15 cellular contexts compared by ENCODE assay signal in the genomic region with DNA sequence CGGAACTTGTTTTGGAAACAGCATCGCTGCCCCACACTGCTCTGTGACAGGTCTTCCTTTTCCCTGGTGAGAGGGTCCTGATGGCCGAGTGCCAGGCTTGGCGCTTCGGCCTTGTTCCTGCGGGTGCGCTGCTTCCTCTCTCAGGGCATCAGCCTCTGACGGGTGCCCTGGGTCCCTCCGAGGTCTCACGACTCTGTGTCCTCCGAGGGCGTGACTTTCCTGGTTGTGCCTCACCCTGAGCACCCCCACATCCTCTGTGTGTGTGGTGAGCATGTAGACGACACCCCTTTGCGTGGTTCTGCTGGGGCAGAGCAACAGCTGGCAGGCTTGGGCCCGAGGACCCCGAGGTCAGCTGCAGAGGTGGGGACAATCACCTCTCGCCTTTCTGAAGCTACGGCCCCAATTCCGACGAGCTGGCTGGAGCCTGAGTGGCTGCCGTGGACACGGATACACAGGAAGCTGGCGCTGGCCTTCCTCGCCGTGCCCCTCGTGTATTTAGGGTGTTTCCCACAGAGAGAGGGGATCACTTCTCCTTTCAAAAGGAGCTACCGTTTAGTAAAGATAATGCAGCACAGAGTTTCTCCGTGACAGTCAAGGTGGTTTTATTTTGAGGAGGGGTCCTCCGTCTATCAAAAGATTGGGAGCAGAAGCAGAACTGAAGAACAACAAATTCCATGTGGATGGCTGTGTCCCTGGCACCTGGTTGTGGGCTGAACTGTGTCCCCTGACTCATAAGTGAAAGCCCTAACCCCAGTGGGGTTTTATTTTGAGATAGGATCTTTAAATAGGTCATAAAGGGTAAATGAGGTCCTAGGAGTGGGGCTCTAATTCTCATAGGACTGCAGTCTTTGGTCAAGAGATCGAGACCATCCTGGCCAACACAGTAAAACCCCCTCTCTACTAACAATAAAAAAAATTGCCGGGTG.
"Had no signal": no experiment of that assay in that cellular context is flagged by ENCODE, and none has a peak within 500 bp of the region (broad histone marks: within the 10 kb centered on the region; RNA-seq: fewer than 3 reads in every experiment).

No MANE protein-coding gene starts in this region.

- H3K9me3 Mint-ChIP-seq: activated CD4-positive, alpha-beta memory T cell treated with anti-CD3 and anti-CD28 coated beads, Interleukin-2, amount 10 ng/mL, durations not matched to agents 7 days and 5 days; activated naive CD4-positive, alpha-beta T cell treated with anti-CD3 and anti-CD28 coated beads, Interleukin-2, amount 50 U/mL, for 72 hours; neural crest cell had no signal

- ATAC-seq: activated CD4-positive, alpha-beta T cell treated with anti-CD3 and anti-CD28 coated beads for 36 hours; activated naive CD4-positive, alpha-beta T cell treated with anti-CD3 and anti-CD28 coated beads, Interleukin-2, amount 50 U/mL, for 72 hours; esophagus mucosa; left colon had no signal

- H3K9me3 ChIP-seq: prostate gland, right lobe of liver had no signal

- H3K36me3 Mint-ChIP-seq: activated naive CD4-positive, alpha-beta T cell treated with anti-CD3 and anti-CD28 coated beads, Interleukin-2, amount 50 U/mL, for 72 hours had no signal

- H3K4me1 ChIP-seq: prostate gland, right lobe of liver had no signal

- H3K36me3 ChIP-seq: prostate gland, right lobe of liver had no signal

- H3K4me1 Mint-ChIP-seq: activated CD4-positive, alpha-beta T cell treated with anti-CD3 and anti-CD28 coated beads for 36 hours had no signal

- H3K27ac Mint-ChIP-seq: activated CD4-positive, alpha-beta memory T cell treated with anti-CD3 and anti-CD28 coated beads, Interleukin-2, amount 10 ng/mL, durations not matched to agents 7 days and 5 days; activated CD4-positive, alpha-beta T cell treated with anti-CD3 and anti-CD28 coated beads for 36 hours; activated naive CD4-positive, alpha-beta T cell treated with anti-CD3 and anti-CD28 coated beads, Interleukin-2, amount 50 U/mL, for 72 hours had no signal

- H3K27me3 ChIP-seq: right lobe of liver had no signal

- H3K27ac ChIP-seq: prostate gland, right lobe of liver, VCaP had no signal

- H3K4me3 Mint-ChIP-seq: activated CD4-positive, alpha-beta memory T cell treated with anti-CD3 and anti-CD28 coated beads, Interleukin-2, amount 10 ng/mL, durations not matched to agents 7 days and 5 days; activated CD4-positive, alpha-beta T cell treated with anti-CD3 and anti-CD28 coated beads for 36 hours; neural crest cell had no signal

- H3K4me3 ChIP-seq: lung, prostate gland, right lobe of liver had no signal

- DNase-seq: activated CD4-positive, alpha-beta memory T cell treated with anti-CD3 and anti-CD28 coated beads, Interleukin-2, amount 10 ng/mL, durations not matched to agents 7 days and 5 days; activated CD4-positive, alpha-beta T cell treated with anti-CD3 and anti-CD28 coated beads for 36 hours; activated effector memory CD4-positive, alpha-beta T cell treated with anti-CD3 and anti-CD28 coated beads, Interleukin-2, amount 50 U/mL, for 16 hours; activated T-cell treated with anti-CD3 and anti-CD28 coated beads, Interleukin-2, amount 50 U/mL, for 48 hours; left colon; midbrain; stimulated activated CD4-positive, alpha-beta T cell treated with anti-CD3 and anti-CD28 coated beads, Interleukin-1b, Interleukin-23, amount 100 ng/mL, for 48 hours; T1000 had no signal
